In genomic region chr16:55955439-55955838, GRCh38 we compare ENCODE assay signal across 20 cellular contexts.
A peak's percentile ranks its signal among the peaks of the same experiment; 100 is the strongest.
DNase-seq lines count a peak whose midpoint lies in the region; ATAC-seq and TF ChIP-seq lines count a peak whose summit lies in the region.
"Had no signal": no experiment of that assay in that cellular context is flagged by ENCODE, and none has a peak within 500 bp of the region (broad histone marks: within the 10 kb centered on the region; RNA-seq: fewer than 3 reads in every experiment).

No MANE protein-coding gene starts in this region.

- H3K9me3 ChIP-seq in BLaER1 (peaks cover 7% of the 10 kb centered on the region; the same call in 1 of the 2 replicates), right cardiac atrium (ENCODE audit: control insufficient read depth, low read length) (no peaks in the 10 kb centered on the region), spleen (peaks cover 0 to 9% (median 3%) of the 10 kb centered on the region in 8 donors)
- H3K9me3 ChIP-seq: SJCRH30 had no signal

- H3K4me1 ChIP-seq in BLaER1, result peaks cover 32% of the 10 kb centered on the region
- H3K4me1 ChIP-seq in right cardiac atrium (ENCODE audit: control insufficient read depth, insufficient read depth, low read length), result no peaks in the 10 kb centered on the region
- H3K4me1 ChIP-seq in spleen, result no peaks in the 10 kb centered on the region
- H3K4me1 ChIP-seq: SJCRH30 had no signal

- H3K27me3 ChIP-seq in BLaER1 (no peaks in the 10 kb centered on the region), right cardiac atrium (ENCODE audit: control insufficient read depth, insufficient read depth) (no peaks in the 10 kb centered on the region), spleen (replicated peaks in 1 of 7) (peaks cover 0 to 4% (median 0%) of the 10 kb centered on the region in 7 donors)
- H3K27me3 ChIP-seq: SJCRH30 had no signal

- H3K36me3 ChIP-seq in BLaER1 (no peaks in the 10 kb centered on the region), spleen (no peaks in the 10 kb centered on the region)
- H3K36me3 ChIP-seq: SJCRH30 had no signal

- no peak overlapping the region for H3K9ac ChIP-seq in BLaER1

- H3K4me2 ChIP-seq in BLaER1, result peak overlapping the region; percentile 63
- H3K4me2 ChIP-seq: GM23338 had no signal

- DNase-seq in DMS79 (lab: John Stamatoyannopoulos, UW) (peak; percentile 54), NCI-H446 (lab: John Stamatoyannopoulos, UW) (peak; percentile 2 to 16), right cardiac atrium (no peak), spleen (no peak), COR-L47 (lab: John Stamatoyannopoulos, UW) (no peak), NCI-H510A treated with DMSO at 0.1 percent for 48 hours (lab: John Stamatoyannopoulos, UW) (no peak)
- DNase-seq: ACHN, DMS153, EL, KG1, MV-4-11, NCI-H2029, PC-3 had no signal

- no peak for TF ChIP-seq CTCF in spleen (IDR thresholded peaks at IDR 0.05 in 8 of 11, conservative IDR thresholded peaks at IDR 0.05 in 3 of 11)

- ATAC-seq in right cardiac atrium (peak; percentile 8 to 16), HG02884 (IDR thresholded peaks at IDR 0.05; ENCODE audit: unreplicated experiment) (no peak)
- ATAC-seq: GM12878, GM23338, HCT116, PC-3 had no signal

- 86% methylated on average over 4 of the region's 4 CpGs for WGBS in right cardiac atrium
- WGBS in spleen, 5 donors, result 75 to 85% (median 78%) methylated on average over 4 of the region's 4 CpGs

- H3K27ac ChIP-seq in BLaER1 (peak overlapping the region; percentile 74), right cardiac atrium (ENCODE audit: low read length) (no peak overlapping the region), spleen (no peak overlapping the region)
- H3K27ac ChIP-seq: RWPE1, SJCRH30 had no signal

- intact Hi-C loops in right cardiac atrium (cut with DNase I), result loop anchor here in 1 of 4 donors (10.0 kb wide), 1 partner anchor 149 kb away; no protein-coding TSS in a partner anchor
- intact Hi-C loops in spleen (cut with DNase I; ENCODE audit: low total_unique reads), result no loop called here

- no peak for TF ChIP-seq POLR2A in spleen (IDR thresholded peaks at IDR 0.05)

- H4K20me1 ChIP-seq in BLaER1, result no peaks in the 10 kb centered on the region

- no peak overlapping the region for H3K4me3 ChIP-seq in BLaER1
- H3K4me3 ChIP-seq in right cardiac atrium (ENCODE audit: low read length), result no peak overlapping the region
- no peak overlapping the region for H3K4me3 ChIP-seq in spleen
- H3K4me3 ChIP-seq: GM12878, GM23338, SJCRH30 had no signal

Comparison
In these comparisons a context has a peak if more than half of its experiments do, and no peak if none do; other contexts are left out.
1. DNase-seq: peak in DMS79 (single experiment) and NCI-H446 (2 of 2); none in right cardiac atrium (0 of 3), spleen (single experiment), COR-L47 (single experiment) and NCI-H510A treated with DMSO at 0.1 percent for 48 hours (single experiment).